In genomic region chr4:145388043-145388442, GRCh38 we compare ENCODE assay signal across 33 cellular contexts.
DNase-seq lines count a peak whose midpoint lies in the region; ATAC-seq, FAIRE-seq and TF ChIP-seq lines count a peak whose summit lies in the region.
"Had no signal": no experiment of that assay in that cellular context is flagged by ENCODE, and none has a peak within 500 bp of the region (broad histone marks: within the 10 kb centered on the region; RNA-seq: fewer than 3 reads in every experiment).

No MANE protein-coding gene starts in this region.

- peak overlapping the region; percentile 62 for H3K27ac Mint-ChIP-seq in mesothelial cell of epicardium
- H3K27ac Mint-ChIP-seq: activated CD4-positive, alpha-beta T cell treated with anti-CD3 and anti-CD28 coated beads, Interleukin-2, amount 10 ng/mL, durations not matched to agents 24 days and 14 days; activated naive CD8-positive, alpha-beta T cell treated with anti-CD3 and anti-CD28 coated beads, Interleukin-2, amount 10 ng/mL, durations not matched to agents 7 days and 5 days; B cell; naive B cell had no signal

- H3K4me1 ChIP-seq in OCI-LY7 (ENCODE audit: insufficient read depth, low read length, poor library complexity, severe bottlenecking), result peaks cover 8% of the 10 kb centered on the region
- H3K4me1 ChIP-seq in endothelial cell of umbilical vein (ENCODE audit: control insufficient read depth, extremely low read depth, insufficient read depth, low read length), result peaks cover 25% of the 10 kb centered on the region
- H3K4me1 ChIP-seq: ascending aorta, gastroesophageal sphincter, right lobe of liver, thyroid gland, vagina had no signal

- H4K20me1 ChIP-seq in OCI-LY7 (ENCODE audit: insufficient read depth, low read length), result no peaks in the 10 kb centered on the region
- no peaks in the 10 kb centered on the region for H4K20me1 ChIP-seq in endothelial cell of umbilical vein (replicated peaks; ENCODE audit: control insufficient read depth, extremely low read depth, insufficient read depth, low read length)

- dilution Hi-C loops in endothelial cell of umbilical vein (cut with MboI; ENCODE audit: extremely low pct_ligation_motif_present, low sequenced_read_pairs), result no loop called here

- H3K36me3 ChIP-seq in OCI-LY7 (ENCODE audit: insufficient read depth, low read length) (no peaks in the 10 kb centered on the region; the same call in 1 of the 2 replicates), endothelial cell of umbilical vein (ENCODE audit: control insufficient read depth in 2 of 2, extremely low read depth in 1 of 2, insufficient read depth in 2 of 2, low read length in 2 of 2) (no peaks in the 10 kb centered on the region)
- H3K36me3 ChIP-seq: ascending aorta, gastroesophageal sphincter, right lobe of liver, thyroid gland, vagina had no signal

- H2AFZ ChIP-seq in OCI-LY7 (ENCODE audit: low read length) (peak overlapping the region; percentile 84), endothelial cell of umbilical vein (ENCODE audit: low read depth, low read length) (no peak overlapping the region)

- no peaks in the 10 kb centered on the region for H3K27me3 Mint-ChIP-seq in mesothelial cell of epicardium (ENCODE audit: low read depth)

- CTCF ChIA-PET in OCI-LY7 (lab: Charles Lee; ENCODE audit: unreplicated experiment) (interaction anchor here (0.7 kb wide), 1 partner anchor 101 kb away, joined by 4 read pairs; no protein-coding TSS in a partner anchor), endothelial cell of umbilical vein (lab: Charles Lee) (interaction anchor here (0.7 to 1.5 kb wide), 11 partner anchors 17 to 222 kb away, joined by 3 to 10 read pairs (median 3); no protein-coding TSS in a partner anchor)

- H3K9me3 ChIP-seq in OCI-LY7 (ENCODE audit: low read length) (peaks cover 9% of the 10 kb centered on the region; the same call in 1 of the 2 replicates), endothelial cell of umbilical vein (replicated peaks; ENCODE audit: control insufficient read depth, insufficient read depth, low read length) (no peaks in the 10 kb centered on the region)
- H3K9me3 ChIP-seq: ascending aorta, right lobe of liver, thyroid gland, vagina had no signal

- no peak for TF ChIP-seq POLR2A in endothelial cell of umbilical vein (IDR thresholded peaks at IDR 0.05; ENCODE audit: low read depth, low read length)

- peaks cover 11% of the 10 kb centered on the region for H3K4me1 Mint-ChIP-seq in mesothelial cell of epicardium
- H3K4me1 Mint-ChIP-seq: activated CD4-positive, alpha-beta T cell treated with anti-CD3 and anti-CD28 coated beads, Interleukin-2, amount 10 ng/mL, durations not matched to agents 24 days and 14 days; activated naive CD8-positive, alpha-beta T cell treated with anti-CD3 and anti-CD28 coated beads, Interleukin-2, amount 10 ng/mL, durations not matched to agents 7 days and 5 days; B cell; naive B cell had no signal

- H3K27ac ChIP-seq in OCI-LY7 (ENCODE audit: low read depth, low read length, poor library complexity, severe bottlenecking), result no peak overlapping the region
- H3K27ac ChIP-seq in endothelial cell of umbilical vein (ENCODE audit: insufficient read depth, low read depth, low read length), result peak overlapping the region; percentile 67
- H3K27ac ChIP-seq: ascending aorta, gastroesophageal sphincter, right lobe of liver, thyroid gland, vagina had no signal

- no peak overlapping the region for H3K4me3 ChIP-seq in OCI-LY7 (ENCODE audit: low read depth, low read length, poor library complexity, severe bottlenecking)
- peak overlapping the region in 1 of 3 experiments; percentile 32 for H3K4me3 ChIP-seq in endothelial cell of umbilical vein (replicated peaks in 1 of 3; ENCODE audit: insufficient read depth in 1 of 3, low read depth in 1 of 3, low read length in 3 of 3)
- H3K4me3 ChIP-seq: ascending aorta, gastroesophageal sphincter, right lobe of liver, thyroid gland, vagina had no signal

- no peak overlapping the region for H3K4me3 Mint-ChIP-seq in mesothelial cell of epicardium
- H3K4me3 Mint-ChIP-seq: activated CD4-positive, alpha-beta T cell treated with anti-CD3 and anti-CD28 coated beads, Interleukin-2, amount 10 ng/mL, durations not matched to agents 24 days and 14 days; activated naive CD8-positive, alpha-beta T cell treated with anti-CD3 and anti-CD28 coated beads, Interleukin-2, amount 10 ng/mL, durations not matched to agents 7 days and 5 days; B cell; naive B cell had no signal

- ATAC-seq in left cardiac atrium, result no peak
- ATAC-seq: gastroesophageal sphincter, left colon, Panc1, right lobe of liver had no signal

- intact Hi-C loops in OCI-LY7 (cut with micrococcal nuclease; ENCODE audit: unreplicated experiment) (no loop called here), endothelial cell of umbilical vein (cut with micrococcal nuclease) (loop anchor here (1.0 to 10.0 kb wide), 10 partner anchors 64 to 233 kb away; partner anchors contain the start of gene SMAD1), left cardiac atrium (cut with DNase I) (no loop called here)

- POLR2A ChIA-PET in OCI-LY7 (lab: Charles Lee), result no interaction called here
- POLR2A ChIA-PET in endothelial cell of umbilical vein (lab: Charles Lee), result interaction anchor here (0.7 kb wide), 1 partner anchor 1223 kb away, joined by 3 read pairs; no protein-coding TSS in a partner anchor

- H3K79me2 ChIP-seq in OCI-LY7 (ENCODE audit: insufficient read depth, low read depth, low read length) (no peaks in the 10 kb centered on the region), endothelial cell of umbilical vein (ENCODE audit: control insufficient read depth, insufficient read depth, low read length) (no peaks in the 10 kb centered on the region)

- TF ChIP-seq CTCF in OCI-LY7 (conservative IDR thresholded peaks at IDR 0.05; ENCODE audit: low read length) (no peak), endothelial cell of umbilical vein (IDR thresholded peaks at IDR 0.05; ENCODE audit: extremely low read depth in 1 of 2, insufficient read depth in 1 of 2, low read depth in 1 of 2, low read length in 2 of 2) (no peak), mesothelial cell of epicardium (IDR thresholded peaks at IDR 0.05; ENCODE audit: unreplicated experiment) (no peak)

- H3K9me1 ChIP-seq in endothelial cell of umbilical vein (replicated peaks; ENCODE audit: control insufficient read depth, extremely low read depth, insufficient read depth, low read length), result no peaks in the 10 kb centered on the region

- no peaks in the 10 kb centered on the region for H3K27me3 ChIP-seq in endothelial cell of umbilical vein (ENCODE audit: control insufficient read depth in 2 of 2, insufficient read depth in 2 of 2, low read length in 2 of 2)
- H3K27me3 ChIP-seq: ascending aorta, gastroesophageal sphincter, right lobe of liver, thyroid gland, vagina had no signal

- H3K9me3 Mint-ChIP-seq in mesothelial cell of epicardium, result peaks cover 29% of the 10 kb centered on the region
- H3K9me3 Mint-ChIP-seq: activated CD4-positive, alpha-beta T cell treated with anti-CD3 and anti-CD28 coated beads, Interleukin-2, amount 10 ng/mL, durations not matched to agents 24 days and 14 days had no signal

- FAIRE-seq in endothelial cell of umbilical vein (lab: Jason Lieb, UNC), result peak; percentile 84
- FAIRE-seq: GM12891, H54 had no signal

- H3K4me2 ChIP-seq in OCI-LY7 (ENCODE audit: low read length) (peak overlapping the region; percentile 18; the same call in 1 of the 2 replicates), endothelial cell of umbilical vein (ENCODE audit: insufficient read depth, low read length) (peak overlapping the region; percentile 78)

- peak; percentile 35 for DNase-seq in GF-D8 (lab: John Stamatoyannopoulos, UW)
- peak; percentile 11 for DNase-seq in OCI-LY7 (ENCODE audit: low spot score)
- DNase-seq in endothelial cell of umbilical vein (ENCODE audit: low read depth, low spot score), result peak; percentile 80
- no peak for DNase-seq in mesothelial cell of epicardium (ENCODE audit: low spot score in 2 of 2, unreplicated experiment in 2 of 2)
- no peak for DNase-seq in NCI-H446 treated with DMSO at 0.1 percent for 48 hours (lab: John Stamatoyannopoulos, UW)
- DNase-seq in left cardiac atrium, result no peak
- no peak for DNase-seq in activated CD4-positive, alpha-beta T cell treated with anti-CD3 and anti-CD28 coated beads for 48 hours
- no peak for DNase-seq in MV-4-11 (lab: John Stamatoyannopoulos, UW)
- DNase-seq: activated CD4-positive, alpha-beta T cell treated with anti-CD3 and anti-CD28 coated beads, Interleukin-2, amount 10 ng/mL, durations not matched to agents 24 days and 14 days; activated effector memory CD4-positive, alpha-beta T cell treated with Interleukin-2 at 50 U/mL for 16 hours; activated naive CD8-positive, alpha-beta T cell treated with anti-CD3 and anti-CD28 coated beads, Interleukin-2, amount 10 ng/mL, durations not matched to agents 7 days and 5 days; activated T-cell treated with anti-CD3 and anti-CD28 coated beads, Interleukin-2, amount 50 U/mL, for 1 hour; central memory CD4-positive, alpha-beta T cell; hippocampal formation; KG1; left colon; naive B cell; NCI-H1417; NCI-H2081; NCI-H2227 treated with DMSO at 0.1 percent for 48 hours; NCI-H69; posterior cingulate gyrus; right lobe of liver; Right ventricle myocardium superior; T1000; thyroid gland had no signal

- BruUV-seq in OCI-LY7 (replicated peaks; lab: Mats Ljungman, UMichigan), result no TSS peak
- BruUV-seq in endothelial cell of umbilical vein (replicated peaks; lab: Mats Ljungman, UMichigan), result no TSS peak

- H3K9ac ChIP-seq in endothelial cell of umbilical vein (replicated peaks; ENCODE audit: extremely low read depth, insufficient read depth, low read length), result peak overlapping the region; percentile 21

- H3K36me3 Mint-ChIP-seq in mesothelial cell of epicardium, result no peaks in the 10 kb centered on the region
- H3K36me3 Mint-ChIP-seq: activated naive CD8-positive, alpha-beta T cell treated with anti-CD3 and anti-CD28 coated beads, Interleukin-2, amount 10 ng/mL, durations not matched to agents 7 days and 5 days had no signal

- no peaks in the 10 kb centered on the region for H3K9me2 ChIP-seq in OCI-LY7 (ENCODE audit: insufficient read depth, low read length)

TF ChIP-seq in endothelial cell of umbilical vein, 7 proteins besides CTCF, POLR2A, EP300 and RAD21:
- TF ChIP-seq JUN (IDR thresholded peaks at IDR 0.05; ENCODE audit: borderline replicate concordance, insufficient read depth, insufficient read length, low read depth) (peak; percentile 95), FOS (IDR thresholded peaks at IDR 0.05; ENCODE audit: borderline replicate concordance, insufficient read depth, low read length) (peak; percentile 80), GATA2 (IDR thresholded peaks at IDR 0.05; ENCODE audit: insufficient read depth, insufficient read length, low read depth, low read length) (peak; percentile 81), EZH2 (IDR thresholded peaks at IDR 0.05; ENCODE audit: borderline replicate concordance, low read depth, low read length, severe bottlenecking) (no peak), POLR2AphosphoS5 (IDR thresholded peaks at IDR 0.05; ENCODE audit: insufficient read depth, low read depth, low read length) (peak; percentile 63), MYC (IDR thresholded peaks at IDR 0.05; ENCODE audit: low read depth, low read length) (no peak), MAX (IDR thresholded peaks at IDR 0.05; ENCODE audit: insufficient read depth, insufficient read length) (no peak)

Comparison
In these comparisons a context has a peak if more than half of its experiments do, and no peak if none do; other contexts are left out.
1. DNase-seq: peak in GF-D8 (single experiment), OCI-LY7 (single experiment) and endothelial cell of umbilical vein (single experiment); none in mesothelial cell of epicardium (0 of 2), NCI-H446 treated with DMSO at 0.1 percent for 48 hours (single experiment), left cardiac atrium (single experiment), activated CD4-positive, alpha-beta T cell treated with anti-CD3 and anti-CD28 coated beads for 48 hours (single experiment) and MV-4-11 (single experiment).